In genomic region chr4:26858035-26858918, GRCh38 we compare ENCODE assay signal across 8 cellular contexts. TPM values are rescaled to one million over a fixed set of nuclear protein-coding genes. Genes with fewer than 3 reads are reported as not detected.
DNase-seq lines count a peak whose midpoint lies in the region; ATAC-seq, FAIRE-seq and TF ChIP-seq lines count a peak whose summit lies in the region.

No MANE protein-coding gene starts in this region.

- H4K20me1 ChIP-seq in PC-3 (ENCODE audit: low read length): 0 out of 2 replicates have a peak, but pooled peaks cover 6% of the 10 kb centered on the region

- H3K9me2 ChIP-seq in PC-3 (replicated peaks; ENCODE audit: low read length): no peaks in the 10 kb centered on the region

- 5% methylated on average over 17 of the region's 17 CpGs for WGBS in prostate gland

- H3K4me1 ChIP-seq in PC-3 (ENCODE audit: insufficient read depth, low read length): peaks cover 11% of the 10 kb centered on the region
- no peaks in the 10 kb centered on the region for H3K4me1 ChIP-seq in prostate gland (replicated peaks)

- H3K27me3 ChIP-seq in PC-3 (ENCODE audit: low read length) (no peaks in the 10 kb centered on the region), prostate gland (replicated peaks; ENCODE audit: insufficient read depth) (no peaks in the 10 kb centered on the region)

- TF ChIP-seq POLR2A in GM12891 (IDR thresholded peaks at IDR 0.05; ENCODE audit: low read depth, low read length) (no peak), erythroblast (IDR thresholded peaks at IDR 0.05; ENCODE audit: low read length) (no peak), prostate gland (IDR thresholded peaks at IDR 0.05) (no peak)

- H3K9me3 ChIP-seq in PC-3 (ENCODE audit: low read length): no peaks in the 10 kb centered on the region
- H3K9me3 ChIP-seq in prostate gland: no peaks in the 10 kb centered on the region

- H3F3A ChIP-seq in PC-3 (ENCODE audit: low read length, unreplicated experiment): no peaks in the 10 kb centered on the region

- intact Hi-C loops in PC-3 (cut with micrococcal nuclease) (loop anchor here (5.0 kb wide), 2 partner anchors 291 to 401 kb away; no protein-coding TSS in a partner anchor), prostate gland (cut with DNase I) (no loop called here)

- BruUV-seq in PC-3 (replicated peaks; lab: Mats Ljungman, UMichigan): no TSS peak

- POLR2A ChIA-PET in PC-3 (lab: Charles Lee; ENCODE audit: unreplicated experiment): interaction anchor here (0.6 kb wide), 1 partner anchor 516 kb away, joined by 3 read pairs; no protein-coding TSS in a partner anchor

- no peak for TF ChIP-seq CTCF in PC-3 (conservative IDR thresholded peaks at IDR 0.05; ENCODE audit: low read depth, low read length)
- TF ChIP-seq CTCF in prostate gland (IDR thresholded peaks at IDR 0.05): no peak

- DNase-seq in GM12891 (ENCODE audit: insufficient read length, low spot score) (no peak), PC-3 (no peak), erythroblast (lab: John Stamatoyannopoulos, UW) (peak; percentile 51 to 64), prostate gland (ENCODE audit: low spot score) (no peak), iPS-NIHi7 (ENCODE audit: extremely low spot score) (no peak), frontal cortex (ENCODE audit: low spot score in 2 of 2) (no peak), DMS153 treated with DMSO at 0.1 percent for 48 hours (lab: John Stamatoyannopoulos, UW; ENCODE audit: unreplicated experiment) (no peak)

- H3K4me2 ChIP-seq in PC-3 (ENCODE audit: low read length): peak overlapping the region; percentile 92

- H3K27ac ChIP-seq in PC-3 (ENCODE audit: low read length) (peak overlapping the region; percentile 2; the same call in 1 of the 2 replicates), prostate gland (peak overlapping the region; percentile 91 to 95)

- CTCF ChIA-PET in PC-3 (lab: Charles Lee): interaction anchor here (1.1 kb wide), 1 partner anchor 71 kb away, joined by 5 read pairs; no protein-coding TSS in a partner anchor

- H3K79me2 ChIP-seq in PC-3 (ENCODE audit: low read length): peaks cover 39% of the 10 kb centered on the region

- H3K36me3 ChIP-seq in PC-3 (ENCODE audit: low read depth, low read length): no peaks in the 10 kb centered on the region
- no peaks in the 10 kb centered on the region for H3K36me3 ChIP-seq in prostate gland

- ATAC-seq in PC-3: no peak
- no peak for ATAC-seq in HG03460 (IDR thresholded peaks at IDR 0.05; ENCODE audit: unreplicated experiment)

- H2AFZ ChIP-seq in PC-3 (ENCODE audit: low read length): peak overlapping the region; percentile 57

- H3K4me3 ChIP-seq in PC-3 (ENCODE audit: low read length): peak overlapping the region; percentile 80
- H3K4me3 ChIP-seq in prostate gland: peak overlapping the region; percentile 48 to 91

- peak overlapping the region; percentile 83 for H3K9ac ChIP-seq in PC-3 (ENCODE audit: low read length)

- FAIRE-seq in GM12891 (lab: Jason Lieb, UNC) (peak; percentile 16), frontal cortex (lab: Jason Lieb, UNC) (no peak)

TF ChIP-seq in GM12891, 5 proteins besides CTCF, POLR2A, EP300 and RAD21:
- no peak for TF ChIP-seq SPI1 (IDR thresholded peaks at IDR 0.05; ENCODE audit: low read depth, low read length)

RNA-seq across cellular contexts. Expression of gene STIM2, which starts 2.4 kb away (rescaled TPM):
- 18.5 TPM for polyA plus RNA-seq in GM12891 (2012; ENCODE audit: low read depth, missing spikeins)
- total RNA-seq in PC-3 (2014; rRNA removed): 15.5 and 16.9 TPM in 2 replicates
- total RNA-seq in prostate gland: 10 to 100 TPM; 34.4 to 44.2 TPM
- 22.8 TPM for total RNA-seq in frontal cortex

Comparison
In these comparisons a context has a peak if more than half of its experiments do, and no peak if none do; other contexts are left out.
1. DNase-seq: peak in erythroblast (2 of 2); none in GM12891 (single experiment), PC-3 (single experiment), prostate gland (single experiment), iPS-NIHi7 (single experiment), frontal cortex (0 of 2) and DMS153 treated with DMSO at 0.1 percent for 48 hours (single experiment).